Comparison of ENCODE assay signal across 21 cellular contexts in the genomic region with DNA sequence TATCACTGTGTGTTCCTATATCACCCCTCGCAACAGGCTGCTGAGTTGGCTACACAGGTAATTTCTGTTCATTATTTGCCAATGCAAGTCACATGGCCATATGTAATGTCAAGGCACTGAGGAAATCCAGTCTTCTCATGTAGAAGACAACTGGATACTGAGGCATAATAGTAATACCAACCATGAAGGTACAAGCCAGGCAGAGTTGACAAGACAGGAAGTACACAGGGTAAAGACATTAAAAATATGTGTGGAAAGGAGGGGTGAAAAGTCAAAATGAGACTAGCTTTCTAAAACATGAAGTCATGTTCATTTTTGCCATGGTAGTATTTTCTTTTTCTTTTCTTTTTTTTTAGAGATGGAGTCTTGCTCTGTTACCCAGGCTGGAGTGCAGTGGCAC. TPM values are rescaled to one million over a fixed set of nuclear protein-coding genes. Genes with fewer than 3 reads are reported as not detected.
DNase-seq lines count a peak whose midpoint lies in the region; ATAC-seq and TF ChIP-seq lines count a peak whose summit lies in the region.
"Had no signal": no experiment of that assay in that cellular context is flagged by ENCODE, and none has a peak within 500 bp of the region (broad histone marks: within the 10 kb centered on the region; RNA-seq: fewer than 3 reads in every experiment).

No MANE protein-coding gene starts in this region.

- no peaks in the 10 kb centered on the region for H3K4me1 ChIP-seq in CD8-positive, alpha-beta T cell (ENCODE audit: insufficient read depth, low read length)
- H3K4me1 ChIP-seq: BE2C had no signal

- H3K27ac ChIP-seq in CD8-positive, alpha-beta T cell (ENCODE audit: low read depth, low read length) = no peak overlapping the region

- H3K9me3 ChIP-seq in CD8-positive, alpha-beta T cell (ENCODE audit: low read length) = no peaks in the 10 kb centered on the region
- H3K9me3 ChIP-seq: BE2C had no signal

- no peaks in the 10 kb centered on the region for H3K9me3 Mint-ChIP-seq in activated T-cell treated with anti-CD3 and anti-CD28 coated beads, Interleukin-2, amount 50 U/mL, for 24 hours
- no peaks in the 10 kb centered on the region for H3K9me3 Mint-ChIP-seq in CD8-positive, alpha-beta T cell
- H3K9me3 Mint-ChIP-seq in activated T-helper 2 cell treated with anti-CD3 and anti-CD28 coated beads, Interferon-gamma antibody, Interleukin-2, Interleukin-4, amounts not matched to agents 10 μg/mL and 5 μg/mL and 100 μg/mL, durations not matched to agents 14 hours and 24 hours and 36 hours = no peaks in the 10 kb centered on the region
- no peaks in the 10 kb centered on the region for H3K9me3 Mint-ChIP-seq in natural killer cell treated with Interleukin-12 subunit alpha and Interleukin-12 subunit beta and Interleukin-15 and Interleukin-18, amount 100 ng/mL, for 72 hours
- no peaks in the 10 kb centered on the region for H3K9me3 Mint-ChIP-seq in mesothelial cell of epicardium

- DNase-seq in activated T-cell treated with anti-CD3 and anti-CD28 coated beads, Interleukin-2, amount 50 U/mL, for 24 hours = no peak
- DNase-seq in activated T-cell treated with anti-CD3 and anti-CD28 coated beads, Interleukin-2, amount 50 U/mL, for 1 hour = no peak
- no peak for DNase-seq in CD8-positive, alpha-beta T cell
- DNase-seq in activated T-helper 2 cell treated with anti-CD3 and anti-CD28 coated beads, Interferon-gamma antibody, Interleukin-2, Interleukin-4, amounts not matched to agents 10 μg/mL and 5 μg/mL and 100 μg/mL, durations not matched to agents 14 hours and 24 hours and 36 hours (ENCODE audit: low spot score) = no peak
- DNase-seq in natural killer cell treated with Interleukin-12 subunit alpha and Interleukin-12 subunit beta and Interleukin-15 and Interleukin-18, amount 100 ng/mL, for 72 hours (ENCODE audit: low spot score) = no peak
- DNase-seq in mesothelial cell of epicardium (ENCODE audit: low spot score in 2 of 2, unreplicated experiment in 2 of 2) = no peak
- DNase-seq: BE2C, DMS53, EL, KG1, MV-4-11, NCI-H1694 treated with DMSO at 0.1 percent for 48 hours, NCI-H2107, NCI-H2227 treated with DMSO at 0.1 percent for 48 hours, NCI-H510A treated with DMSO at 0.1 percent for 48 hours, NCI-H774, OCI-M1, Right ventricle myocardium superior had no signal

- H3K4me1 Mint-ChIP-seq in activated T-cell treated with anti-CD3 and anti-CD28 coated beads, Interleukin-2, amount 50 U/mL, for 24 hours (ENCODE audit: low read depth) = peaks cover 27% of the 10 kb centered on the region
- H3K4me1 Mint-ChIP-seq in CD8-positive, alpha-beta T cell (ENCODE audit: low read depth) = peaks cover 17% of the 10 kb centered on the region
- H3K4me1 Mint-ChIP-seq in activated T-helper 2 cell treated with anti-CD3 and anti-CD28 coated beads, Interferon-gamma antibody, Interleukin-2, Interleukin-4, amounts not matched to agents 10 μg/mL and 5 μg/mL and 100 μg/mL, durations not matched to agents 14 hours and 24 hours and 36 hours (ENCODE audit: low read depth) = peaks cover 38% of the 10 kb centered on the region
- peaks cover 14 to 22% of the 10 kb centered on the region in 2 donors for H3K4me1 Mint-ChIP-seq in natural killer cell treated with Interleukin-12 subunit alpha and Interleukin-12 subunit beta and Interleukin-15 and Interleukin-18, amount 100 ng/mL, for 72 hours (ENCODE audit: low read depth in 2 of 2)
- no peaks in the 10 kb centered on the region for H3K4me1 Mint-ChIP-seq in mesothelial cell of epicardium

- no peak overlapping the region for H3K4me3 Mint-ChIP-seq in activated T-cell treated with anti-CD3 and anti-CD28 coated beads, Interleukin-2, amount 50 U/mL, for 24 hours
- no peak overlapping the region for H3K4me3 Mint-ChIP-seq in CD8-positive, alpha-beta T cell
- H3K4me3 Mint-ChIP-seq in activated T-helper 2 cell treated with anti-CD3 and anti-CD28 coated beads, Interferon-gamma antibody, Interleukin-2, Interleukin-4, amounts not matched to agents 10 μg/mL and 5 μg/mL and 100 μg/mL, durations not matched to agents 14 hours and 24 hours and 36 hours (ENCODE audit: low read depth) = no peak overlapping the region
- no peak overlapping the region for H3K4me3 Mint-ChIP-seq in natural killer cell treated with Interleukin-12 subunit alpha and Interleukin-12 subunit beta and Interleukin-15 and Interleukin-18, amount 100 ng/mL, for 72 hours
- H3K4me3 Mint-ChIP-seq in mesothelial cell of epicardium = no peak overlapping the region
- H3K4me3 Mint-ChIP-seq: CD4-positive, CD25-positive, alpha-beta regulatory T cell had no signal

- POLR2A ChIA-PET in CD8-positive, alpha-beta T cell (lab: Charles Lee) = interaction anchor here (1.7 kb wide), 1 partner anchor 55 kb away, joined by 4 read pairs; no protein-coding TSS in a partner anchor

- intact Hi-C loops in CD8-positive, alpha-beta T cell (cut with DNase I, micrococcal nuclease) = loop anchor here in 1 of 2 experiments (5.0 kb wide), 2 partner anchors 52 to 132 kb away; partner anchors contain the start of gene TRAPPC8
- intact Hi-C loops in activated T-helper 2 cell treated with anti-CD3 and anti-CD28 coated beads, Interferon-gamma antibody, Interleukin-2, Interleukin-4, amounts not matched to agents 10 μg/mL and 5 μg/mL and 100 μg/mL, durations not matched to agents 14 hours and 24 hours and 36 hours (cut with micrococcal nuclease) = loop anchor here (1.0 kb wide), 1 partner anchor 130 kb away; no protein-coding TSS in a partner anchor

- CTCF ChIA-PET in CD8-positive, alpha-beta T cell (lab: Charles Lee) = interaction anchor here (0.6 to 1.0 kb wide), 2 partner anchors 32 to 55 kb away, joined by 3 read pairs; no protein-coding TSS in a partner anchor

- no peaks in the 10 kb centered on the region for H3K27me3 ChIP-seq in CD8-positive, alpha-beta T cell (ENCODE audit: insufficient read depth, low read length)
- H3K27me3 ChIP-seq: BE2C had no signal

- peak; percentile 25 for ATAC-seq in CD8-positive, alpha-beta T cell
- ATAC-seq in natural killer cell treated with Interleukin-12 subunit alpha and Interleukin-12 subunit beta and Interleukin-15 and Interleukin-18, amount 100 ng/mL, for 72 hours = peak; percentile 65 to 82
- ATAC-seq in GM19395 (IDR thresholded peaks at IDR 0.05; ENCODE audit: unreplicated experiment) = no peak
- ATAC-seq: GM12878 had no signal

- H3K27ac Mint-ChIP-seq in activated T-cell treated with anti-CD3 and anti-CD28 coated beads, Interleukin-2, amount 50 U/mL, for 24 hours = peak overlapping the region; percentile 79
- peak overlapping the region; percentile 5 for H3K27ac Mint-ChIP-seq in CD8-positive, alpha-beta T cell
- peak overlapping the region; percentile 35 for H3K27ac Mint-ChIP-seq in activated T-helper 2 cell treated with anti-CD3 and anti-CD28 coated beads, Interferon-gamma antibody, Interleukin-2, Interleukin-4, amounts not matched to agents 10 μg/mL and 5 μg/mL and 100 μg/mL, durations not matched to agents 14 hours and 24 hours and 36 hours
- H3K27ac Mint-ChIP-seq in natural killer cell treated with Interleukin-12 subunit alpha and Interleukin-12 subunit beta and Interleukin-15 and Interleukin-18, amount 100 ng/mL, for 72 hours = peak overlapping the region; percentile 55 to 88
- no peak overlapping the region for H3K27ac Mint-ChIP-seq in mesothelial cell of epicardium
- H3K27ac Mint-ChIP-seq: CD4-positive, CD25-positive, alpha-beta regulatory T cell had no signal

- H3K36me3 Mint-ChIP-seq in activated T-cell treated with anti-CD3 and anti-CD28 coated beads, Interleukin-2, amount 50 U/mL, for 24 hours (ENCODE audit: low read depth) = peaks cover 49% of the 10 kb centered on the region
- H3K36me3 Mint-ChIP-seq in CD8-positive, alpha-beta T cell = peaks cover 53% of the 10 kb centered on the region
- peaks cover 72% of the 10 kb centered on the region for H3K36me3 Mint-ChIP-seq in activated T-helper 2 cell treated with anti-CD3 and anti-CD28 coated beads, Interferon-gamma antibody, Interleukin-2, Interleukin-4, amounts not matched to agents 10 μg/mL and 5 μg/mL and 100 μg/mL, durations not matched to agents 14 hours and 24 hours and 36 hours (ENCODE audit: low read depth)
- H3K36me3 Mint-ChIP-seq in natural killer cell treated with Interleukin-12 subunit alpha and Interleukin-12 subunit beta and Interleukin-15 and Interleukin-18, amount 100 ng/mL, for 72 hours = peaks cover 8% of the 10 kb centered on the region
- H3K36me3 Mint-ChIP-seq in mesothelial cell of epicardium = no peaks in the 10 kb centered on the region

- TF ChIP-seq CTCF in CD8-positive, alpha-beta T cell (IDR thresholded peaks at IDR 0.05) = no peak
- TF ChIP-seq CTCF in mesothelial cell of epicardium (IDR thresholded peaks at IDR 0.05; ENCODE audit: unreplicated experiment) = no peak

- no peaks in the 10 kb centered on the region for H3K27me3 Mint-ChIP-seq in activated T-cell treated with anti-CD3 and anti-CD28 coated beads, Interleukin-2, amount 50 U/mL, for 24 hours
- H3K27me3 Mint-ChIP-seq in CD8-positive, alpha-beta T cell (ENCODE audit: low read depth) = no peaks in the 10 kb centered on the region
- H3K27me3 Mint-ChIP-seq in activated T-helper 2 cell treated with anti-CD3 and anti-CD28 coated beads, Interferon-gamma antibody, Interleukin-2, Interleukin-4, amounts not matched to agents 10 μg/mL and 5 μg/mL and 100 μg/mL, durations not matched to agents 14 hours and 24 hours and 36 hours (ENCODE audit: low read depth) = no peaks in the 10 kb centered on the region
- H3K27me3 Mint-ChIP-seq in natural killer cell treated with Interleukin-12 subunit alpha and Interleukin-12 subunit beta and Interleukin-15 and Interleukin-18, amount 100 ng/mL, for 72 hours = no peaks in the 10 kb centered on the region
- no peaks in the 10 kb centered on the region for H3K27me3 Mint-ChIP-seq in mesothelial cell of epicardium (ENCODE audit: low read depth)

- H3K4me3 ChIP-seq in CD8-positive, alpha-beta T cell (ENCODE audit: low read depth, low read length) = no peak overlapping the region
- H3K4me3 ChIP-seq: GM12878 had no signal

- no peaks in the 10 kb centered on the region for H3K36me3 ChIP-seq in CD8-positive, alpha-beta T cell (ENCODE audit: insufficient read depth, low read length)
- H3K36me3 ChIP-seq: BE2C had no signal

RNA-seq across cellular contexts. Expression of gene RNF138, which starts 17.5 kb away (rescaled TPM):
- total RNA-seq in CD8-positive, alpha-beta T cell = 100 to 1,000 TPM; 198 to 219 TPM
- 84.9 and 100 TPM in 2 replicates for total RNA-seq in activated T-helper 2 cell treated with anti-CD3 and anti-CD28 coated beads, Interferon-gamma antibody, Interleukin-2, Interleukin-4, amounts not matched to agents 10 μg/mL and 5 μg/mL and 100 μg/mL, durations not matched to agents 14 hours and 24 hours and 36 hours
- total RNA-seq in natural killer cell treated with Interleukin-12 subunit alpha and Interleukin-12 subunit beta and Interleukin-15 and Interleukin-18, amount 100 ng/mL, for 72 hours = 10 to 100 TPM; 59.2 to 62.5 TPM
- total RNA-seq in mesothelial cell of epicardium = 28.5 to 37.9 TPM (median 31.9 TPM) in 3 replicates

RNA-seq across cellular contexts. Expression of gene RNF125, which starts 55.6 kb away (rescaled TPM):
- total RNA-seq in CD8-positive, alpha-beta T cell = 100 to 1,000 TPM; 162 to 177 TPM
- total RNA-seq in activated T-helper 2 cell treated with anti-CD3 and anti-CD28 coated beads, Interferon-gamma antibody, Interleukin-2, Interleukin-4, amounts not matched to agents 10 μg/mL and 5 μg/mL and 100 μg/mL, durations not matched to agents 14 hours and 24 hours and 36 hours = 82.5 and 83.6 TPM in 2 replicates
- total RNA-seq in natural killer cell treated with Interleukin-12 subunit alpha and Interleukin-12 subunit beta and Interleukin-15 and Interleukin-18, amount 100 ng/mL, for 72 hours = 10 to 100 TPM; 12.0 to 21.3 TPM
- 0.63 to 0.82 TPM (median 0.74 TPM) in 3 replicates for total RNA-seq in mesothelial cell of epicardium
